ENCODE assay signal across 13 cellular contexts in genomic region chr11:10139656-10140055, GRCh38.
DNase-seq lines count a peak whose midpoint lies in the region; ATAC-seq and TF ChIP-seq lines count a peak whose summit lies in the region.
"Had no signal": no experiment of that assay in that cellular context is flagged by ENCODE, and none has a peak within 500 bp of the region (broad histone marks: within the 10 kb centered on the region; RNA-seq: fewer than 3 reads in every experiment).

No MANE protein-coding gene starts in this region.

- CTCF ChIA-PET in A673 (lab: Charles Lee), result no interaction called here

- TF ChIP-seq POLR2A in prostate gland (IDR thresholded peaks at IDR 0.05) (no peak), spleen (IDR thresholded peaks at IDR 0.05) (no peak)

- no peaks in the 10 kb centered on the region for H3K36me3 ChIP-seq in A673 (ENCODE audit: insufficient read depth, low read length, poor library complexity, severe bottlenecking)
- no peaks in the 10 kb centered on the region for H3K36me3 ChIP-seq in prostate gland
- H3K36me3 ChIP-seq in spleen, result no peaks in the 10 kb centered on the region

- H3K27me3 Mint-ChIP-seq in activated naive CD8-positive, alpha-beta T cell treated with anti-CD3 and anti-CD28 coated beads, Interleukin-2, amount 50 U/mL, for 24 hours, result no peaks in the 10 kb centered on the region
- H3K27me3 Mint-ChIP-seq: activated CD4-positive, alpha-beta T cell treated with anti-CD3 and anti-CD28 coated beads for 36 hours; B cell had no signal

- in situ Hi-C loops in astrocyte of the spinal cord (cut with HindIII; ENCODE audit: low sequenced_read_pairs), result no loop called here

- H3K4me3 Mint-ChIP-seq in activated naive CD8-positive, alpha-beta T cell treated with anti-CD3 and anti-CD28 coated beads, Interleukin-2, amount 50 U/mL, for 24 hours, result no peak overlapping the region
- H3K4me3 Mint-ChIP-seq: activated CD4-positive, alpha-beta T cell treated with anti-CD3 and anti-CD28 coated beads for 36 hours; B cell; nephron had no signal

- peak; percentile 58 for DNase-seq in A673 (ENCODE audit: low spot score)
- DNase-seq in HS-5 (ENCODE audit: low read depth), result peak; percentile 78
- DNase-seq in astrocyte of the spinal cord (ENCODE audit: low read depth, low spot score), result peak; percentile 67
- DNase-seq in left ventricle myocardium superior, result no peak
- no peak for DNase-seq in activated naive CD8-positive, alpha-beta T cell treated with anti-CD3 and anti-CD28 coated beads, Interleukin-2, amount 50 U/mL, for 24 hours
- no peak for DNase-seq in prostate gland (ENCODE audit: low spot score)
- DNase-seq in spleen, result no peak
- DNase-seq: activated CD4-positive, alpha-beta T cell treated with anti-CD3 and anti-CD28 coated beads for 36 hours; NCI-H526 had no signal

- H3K27me3 ChIP-seq in A673 (replicated peaks; ENCODE audit: insufficient read depth, low read depth, low read length, poor library complexity) (no peaks in the 10 kb centered on the region), prostate gland (replicated peaks; ENCODE audit: insufficient read depth) (no peaks in the 10 kb centered on the region), spleen (replicated peaks in 1 of 7) (no peaks in the 10 kb centered on the region)

- no peaks in the 10 kb centered on the region for H3K9me3 ChIP-seq in A673 (ENCODE audit: low read depth, low read length, poor library complexity, severe bottlenecking)
- H3K9me3 ChIP-seq in prostate gland, result no peaks in the 10 kb centered on the region
- H3K9me3 ChIP-seq in spleen, result peaks cover 0 to 16% (median 4%) of the 10 kb centered on the region in 8 donors

- peak; percentile 57 for ATAC-seq in left ventricle myocardium superior
- ATAC-seq in activated naive CD8-positive, alpha-beta T cell treated with anti-CD3 and anti-CD28 coated beads, Interleukin-2, amount 50 U/mL, for 24 hours, result no peak
- no peak for ATAC-seq in HG02840 (IDR thresholded peaks at IDR 0.05; ENCODE audit: low FRiP score, unreplicated experiment)
- ATAC-seq: activated CD4-positive, alpha-beta T cell treated with anti-CD3 and anti-CD28 coated beads for 36 hours had no signal

- H3K4me3 ChIP-seq in A673 (ENCODE audit: low read depth, low read length, poor library complexity, severe bottlenecking) (no peak overlapping the region), astrocyte of the spinal cord (ENCODE audit: low read depth, low read length) (no peak overlapping the region), prostate gland (no peak overlapping the region), spleen (no peak overlapping the region)
- H3K4me3 ChIP-seq: coronary artery had no signal

- no peaks in the 10 kb centered on the region for H3K4me1 Mint-ChIP-seq in activated naive CD8-positive, alpha-beta T cell treated with anti-CD3 and anti-CD28 coated beads, Interleukin-2, amount 50 U/mL, for 24 hours
- H3K4me1 Mint-ChIP-seq: activated CD4-positive, alpha-beta T cell treated with anti-CD3 and anti-CD28 coated beads for 36 hours; B cell had no signal

- H3K4me1 ChIP-seq in A673 (ENCODE audit: insufficient read depth, low read length, poor library complexity, severe bottlenecking), result peaks cover 13% of the 10 kb centered on the region
- no peaks in the 10 kb centered on the region for H3K4me1 ChIP-seq in prostate gland (replicated peaks)
- no peaks in the 10 kb centered on the region for H3K4me1 ChIP-seq in spleen

- 48% methylated on average over 2 of the region's 2 CpGs for WGBS in prostate gland
- 86 to 96% (median 93%) methylated on average over 2 of the region's 2 CpGs for WGBS in spleen, 5 donors

- no TSS peak for BruUV-seq in A673 (replicated peaks; lab: Mats Ljungman, UMichigan)

- H3K27ac ChIP-seq in A673 (ENCODE audit: low read depth, low read length, poor library complexity, severe bottlenecking) (no peak overlapping the region), prostate gland (no peak overlapping the region), spleen (no peak overlapping the region)
- H3K27ac ChIP-seq: coronary artery had no signal

- intact Hi-C loops in A673 (cut with micrococcal nuclease; ENCODE audit: unreplicated experiment), result no loop called here
- intact Hi-C loops in left ventricle myocardium superior (cut with micrococcal nuclease), result no loop called here
- intact Hi-C loops in prostate gland (cut with DNase I), result no loop called here
- intact Hi-C loops in spleen (cut with DNase I; ENCODE audit: low total_unique reads), result no loop called here

- peaks cover 5% of the 10 kb centered on the region for H3K36me3 Mint-ChIP-seq in activated naive CD8-positive, alpha-beta T cell treated with anti-CD3 and anti-CD28 coated beads, Interleukin-2, amount 50 U/mL, for 24 hours (ENCODE audit: low read depth)

- H3K27ac Mint-ChIP-seq in activated naive CD8-positive, alpha-beta T cell treated with anti-CD3 and anti-CD28 coated beads, Interleukin-2, amount 50 U/mL, for 24 hours, result no peak overlapping the region
- H3K27ac Mint-ChIP-seq: activated CD4-positive, alpha-beta T cell treated with anti-CD3 and anti-CD28 coated beads for 36 hours; B cell; nephron had no signal

- peaks cover 13% of the 10 kb centered on the region for H3K9me3 Mint-ChIP-seq in activated naive CD8-positive, alpha-beta T cell treated with anti-CD3 and anti-CD28 coated beads, Interleukin-2, amount 50 U/mL, for 24 hours

- POLR2A ChIA-PET in A673 (lab: Charles Lee; ENCODE audit: low non-redundant PET), result interaction anchor here (0.6 kb wide), 1 partner anchor 166 kb away, joined by 4 read pairs; no protein-coding TSS in a partner anchor

- no peak for TF ChIP-seq CTCF in A673 (conservative IDR thresholded peaks at IDR 0.05; ENCODE audit: low read depth, low read length)
- TF ChIP-seq CTCF in astrocyte of the spinal cord (IDR thresholded peaks at IDR 0.05; ENCODE audit: low read depth, low read length), result no peak
- TF ChIP-seq CTCF in prostate gland (IDR thresholded peaks at IDR 0.05), result no peak
- no peak for TF ChIP-seq CTCF in spleen (IDR thresholded peaks at IDR 0.05 in 8 of 11, conservative IDR thresholded peaks at IDR 0.05 in 3 of 11)

Comparison
In these comparisons a context has a peak if more than half of its experiments do, and no peak if none do; other contexts are left out.
1. DNase-seq: peak in A673 (single experiment), HS-5 (single experiment) and astrocyte of the spinal cord (single experiment); none in left ventricle myocardium superior (single experiment), activated naive CD8-positive, alpha-beta T cell treated with anti-CD3 and anti-CD28 coated beads, Interleukin-2, amount 50 U/mL, for 24 hours (single experiment), prostate gland (single experiment) and spleen (single experiment).